In the genomic region with DNA sequence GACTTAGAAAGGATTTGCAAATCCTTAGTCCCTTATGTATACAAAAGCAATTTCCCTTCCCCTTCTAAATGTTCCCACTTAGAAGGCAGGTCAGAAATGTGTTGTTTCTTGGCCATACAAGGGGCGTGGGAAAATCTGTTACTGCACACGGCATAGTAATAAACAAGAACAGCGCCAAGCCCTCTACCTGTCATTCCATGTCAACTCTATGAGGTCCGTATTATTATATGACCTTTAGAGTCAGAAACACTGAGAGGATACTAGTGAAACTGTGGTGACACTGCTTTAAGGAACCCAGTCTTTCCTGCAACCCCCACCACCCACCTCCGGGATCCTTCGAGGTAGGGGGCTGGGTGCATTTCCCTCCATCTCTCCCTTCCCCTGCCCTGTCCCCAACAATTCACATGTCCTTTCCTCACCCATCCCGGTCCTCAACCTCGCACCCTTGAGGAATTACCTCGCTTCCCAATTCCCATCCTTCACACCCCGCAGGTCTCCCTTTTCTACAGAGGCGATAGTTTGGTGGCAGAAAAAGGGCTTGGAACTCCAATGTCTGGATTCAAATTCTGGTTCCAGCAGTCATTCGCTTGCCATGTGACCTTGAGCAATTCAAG, we compare ENCODE assay signal across 8 cellular contexts. TPM values are rescaled to one million over a fixed set of nuclear protein-coding genes. Genes with fewer than 3 reads are reported as not detected.
A peak's percentile ranks its signal among the peaks of the same experiment; 100 is the strongest.
DNase-seq lines count a peak whose midpoint lies in the region; ATAC-seq and TF ChIP-seq lines count a peak whose summit lies in the region.

No MANE protein-coding gene starts in this region.

- peaks cover 12% of the 10 kb centered on the region for H3K79me1 ChIP-seq in H9 (ENCODE audit: insufficient read depth, low read depth, low read length, poor library complexity, severe bottlenecking)

- H3K79me2 ChIP-seq in H9 (ENCODE audit: insufficient read depth, low read length), result peaks cover 11% of the 10 kb centered on the region

- peaks cover 0 to 20% (median 6%) of the 10 kb centered on the region in 3 experiments; a peak in 4 of 7 replicates for H3K36me3 Mint-ChIP-seq in H9 (ENCODE audit: insufficient read depth in 1 of 3, low read depth in 3 of 3)
- H3K36me3 Mint-ChIP-seq in T-cell, result no peaks in the 10 kb centered on the region

- no peak overlapping the region for H2BK15ac ChIP-seq in H9 (ENCODE audit: low read depth, low read length)

- H2BK20ac ChIP-seq in H9 (ENCODE audit: low read depth, low read length, poor library complexity, severe bottlenecking), result no peak overlapping the region

- H3K4me1 ChIP-seq in H9 (ENCODE audit: insufficient read depth, low read length), result peaks cover 6% of the 10 kb centered on the region; the same call in 1 of the 2 replicates
- peaks cover 9% of the 10 kb centered on the region for H3K4me1 ChIP-seq in skeletal muscle satellite cell (ENCODE audit: control insufficient read depth, insufficient read depth, low read length)

- no peak overlapping the region for H3K18ac ChIP-seq in H9 (ENCODE audit: insufficient read length, low read depth, low read length)

- H2BK12ac ChIP-seq in H9 (ENCODE audit: insufficient read length, low read depth, low read length), result no peak overlapping the region

- H3K27me3 ChIP-seq in H9 (ENCODE audit: insufficient read depth, low read length), result peaks cover 2% of the 10 kb centered on the region; the same call in 1 of the 2 replicates
- H3K27me3 ChIP-seq in skeletal muscle satellite cell (ENCODE audit: control insufficient read depth, insufficient read depth, low read length), result peaks cover 3% of the 10 kb centered on the region

- no peaks in the 10 kb centered on the region for H3K9me3 ChIP-seq in H9 (ENCODE audit: control insufficient read depth, low read depth, low read length)
- no peaks in the 10 kb centered on the region for H3K9me3 ChIP-seq in skeletal muscle satellite cell (replicated peaks; ENCODE audit: low read length)

- WGBS in H9 (ENCODE audit: extremely low coverage, insufficient read length, low lambda C conversion rate), result no CpG with 5 or more reads among the region's 12 CpGs

- H4K8ac ChIP-seq in H9 (replicated peaks; ENCODE audit: insufficient read length, low read depth, low read length), result no peak overlapping the region

- H3K4ac ChIP-seq in H9 (ENCODE audit: low read depth, low read length), result no peak overlapping the region

- DNase-seq in H9, result no peak
- no peak for DNase-seq in T-cell
- DNase-seq in fibroblast of villous mesenchyme (ENCODE audit: low read depth), result no peak
- no peak for DNase-seq in nucleus accumbens (lab: John Stamatoyannopoulos, UW)
- DNase-seq in DMS153 (lab: John Stamatoyannopoulos, UW), result no peak

- H2BK120ac ChIP-seq in H9 (ENCODE audit: low read depth, low read length, poor library complexity, severe bottlenecking), result no peak overlapping the region

- H3K56ac ChIP-seq in H9 (ENCODE audit: insufficient read length, low read depth, low read length), result no peak overlapping the region

- CTCF ChIA-PET in T-cell (lab: Charles Lee), result interaction anchor here (0.5 to 0.6 kb wide), 2 partner anchors 24 to 186 kb away, joined by 3 read pairs; no protein-coding TSS in a partner anchor

- peaks cover 5% of the 10 kb centered on the region for H3K23me2 ChIP-seq in H9 (ENCODE audit: insufficient read length, low read depth, low read length, poor library complexity, severe bottlenecking)

- peak overlapping the region; percentile 69 for H3K9ac ChIP-seq in H9 (ENCODE audit: extremely low read depth, insufficient read length, low read length)
- peak overlapping the region; percentile 89 for H3K9ac ChIP-seq in skeletal muscle satellite cell (ENCODE audit: low read depth, low read length)

- ATAC-seq in T-cell (replicated peaks in 1 of 4), result no peak
- no peak for ATAC-seq in GM18517 (IDR thresholded peaks at IDR 0.05; ENCODE audit: unreplicated experiment)
- ATAC-seq in GM18858 (IDR thresholded peaks at IDR 0.05; ENCODE audit: unreplicated experiment), result no peak

- no peak overlapping the region for H2BK5ac ChIP-seq in H9 (ENCODE audit: insufficient read length, low read length)

- H3K23ac ChIP-seq in H9 (ENCODE audit: insufficient read length, low read depth, low read length), result no peak overlapping the region

- peak overlapping the region; percentile 93 for H3K4me3 ChIP-seq in fibroblast of villous mesenchyme (ENCODE audit: low read depth, low read length)
- peak overlapping the region; percentile 94 for H3K4me3 ChIP-seq in skeletal muscle satellite cell (ENCODE audit: low read length)

- no peak overlapping the region for H2AFZ ChIP-seq in H9 (ENCODE audit: low read length)

- H3T11ph ChIP-seq in H9 (ENCODE audit: low read length), result no peak overlapping the region

- H3K27ac Mint-ChIP-seq in H9 (peak overlapping the region; percentile 96 to 99 (median 97); a peak in 6 of 7 replicates), T-cell (peak overlapping the region; percentile 77 to 80)

- TF ChIP-seq CTCF in H9 (conservative IDR thresholded peaks at IDR 0.05) (no peak), fibroblast of villous mesenchyme (IDR thresholded peaks at IDR 0.05; ENCODE audit: insufficient read depth, low read depth, low read length) (no peak)

- H3K9me3 Mint-ChIP-seq in H9, result no peaks in the 10 kb centered on the region
- H3K9me3 Mint-ChIP-seq in T-cell, result no peaks in the 10 kb centered on the region

- no peak overlapping the region for H4K5ac ChIP-seq in H9 (ENCODE audit: insufficient read length, low read depth, low read length)

- POLR2A ChIA-PET in T-cell (lab: Charles Lee), result interaction anchor here in 1 of 2 donors (0.6 kb wide), 1 partner anchor 25 kb away, joined by 5 read pairs; no protein-coding TSS in a partner anchor

- H3K4me2 ChIP-seq in H9 (ENCODE audit: insufficient read depth, insufficient read length, low read length) (peak overlapping the region; percentile 95), skeletal muscle satellite cell (ENCODE audit: low read length) (peak overlapping the region; percentile 85)

- no peaks in the 10 kb centered on the region for H4K20me1 ChIP-seq in H9 (ENCODE audit: control insufficient read depth, insufficient read depth, insufficient read length)

- peaks cover 8% of the 10 kb centered on the region for H3K36me3 ChIP-seq in skeletal muscle satellite cell (ENCODE audit: insufficient read depth, low read length)

- H3K27me3 Mint-ChIP-seq in H9 (ENCODE audit: low read depth) (peaks cover 8% of the 10 kb centered on the region), T-cell (peaks cover 2 to 3% of the 10 kb centered on the region in 2 donors)

- H2AK5ac ChIP-seq in H9 (ENCODE audit: insufficient read length, low read length), result no peak overlapping the region

- H3K27ac ChIP-seq in H9 (ENCODE audit: insufficient read length, low read depth, low read length), result no peak overlapping the region

- H4K91ac ChIP-seq in H9 (ENCODE audit: insufficient read length, low read depth, low read length), result no peak overlapping the region

- peak overlapping the region; percentile 99 for H3K4me3 Mint-ChIP-seq in H9
- peak overlapping the region; percentile 91 to 99 (median 99) for H3K4me3 Mint-ChIP-seq in T-cell

- peaks cover 4 to 15% of the 10 kb centered on the region in 2 experiments for H3K4me1 Mint-ChIP-seq in H9
- H3K4me1 Mint-ChIP-seq in T-cell, result peaks cover 30 to 36% (median 32%) of the 10 kb centered on the region in 3 donors

- no peak overlapping the region for H3K14ac ChIP-seq in H9 (ENCODE audit: insufficient read depth, low read length)

RNA-seq across cellular contexts. Expression of gene SDHB, which starts 0.7 kb away (rescaled TPM):
- 76.7 and 77.5 TPM in 2 replicates for total RNA-seq in H9 (2021)
- 10 to 100 TPM; 46.2 to 61.7 (median 57.6) TPM for total RNA-seq in T-cell
- 123 and 129 TPM in 2 replicates for total RNA-seq in fibroblast of villous mesenchyme
- 151 and 157 TPM in 2 replicates for total RNA-seq in skeletal muscle satellite cell (2012; rRNA removed)

RNA-seq across cellular contexts. Expression of gene ATP13A2, which starts 41.5 kb away (rescaled TPM):
- 53.6 and 62.0 TPM in 2 replicates for total RNA-seq in H9 (2021)
- total RNA-seq in T-cell, result 10 to 100 TPM; 39.4 to 65.5 (median 58.2) TPM
- total RNA-seq in fibroblast of villous mesenchyme, result 40.2 and 42.2 TPM in 2 replicates
- 27.6 and 57.0 TPM in 2 replicates for total RNA-seq in skeletal muscle satellite cell (2012; rRNA removed)
